Comparison of ENCODE assay signal across 13 cellular contexts in genomic region chr12:96240251-96240650, GRCh38. TPM values are rescaled to one million over a fixed set of nuclear protein-coding genes. Genes with fewer than 3 reads are reported as not detected.
DNase-seq lines count a peak whose midpoint lies in the region; ATAC-seq and TF ChIP-seq lines count a peak whose summit lies in the region.
"Had no signal": no experiment of that assay in that cellular context is flagged by ENCODE, and none has a peak within 500 bp of the region (broad histone marks: within the 10 kb centered on the region; RNA-seq: fewer than 3 reads in every experiment).

No MANE protein-coding gene starts in this region.

- no peak overlapping the region for H2AFZ ChIP-seq in smooth muscle cell (ENCODE audit: low read depth)

- H3K27ac Mint-ChIP-seq in T-cell = peak overlapping the region; percentile 72 to 80
- peak overlapping the region; percentile 99 to 100 (median 99) for H3K27ac Mint-ChIP-seq in immature natural killer cell
- H3K27ac Mint-ChIP-seq in T-helper 2 cell treated with Interferon-gamma antibody and Interleukin-4, amounts not matched to agents 5 μg/mL and 100 μg/mL, for 36 hours = no peak overlapping the region
- H3K27ac Mint-ChIP-seq: activated CD8-positive, alpha-beta T cell treated with anti-CD3 and anti-CD28 coated beads for 36 hours had no signal

- no peak overlapping the region for H3K9ac ChIP-seq in smooth muscle cell (ENCODE audit: low read depth)

- H3K4me1 Mint-ChIP-seq in T-cell = peaks cover 76 to 87% (median 81%) of the 10 kb centered on the region in 3 donors
- peaks cover 88 to 95% of the 10 kb centered on the region in 2 donors for H3K4me1 Mint-ChIP-seq in immature natural killer cell
- H3K4me1 Mint-ChIP-seq in T-helper 2 cell treated with Interferon-gamma antibody and Interleukin-4, amounts not matched to agents 5 μg/mL and 100 μg/mL, for 36 hours (ENCODE audit: low read depth) = peaks cover 40% of the 10 kb centered on the region

- intact Hi-C loops in dorsolateral prefrontal cortex (cut with DNase I) = no loop called here

- DNase-seq in NCI-H2171 treated with DMSO at 0.1 percent for 48 hours (lab: John Stamatoyannopoulos, UW) (peak; percentile 58), NCI-H2171 (lab: John Stamatoyannopoulos, UW) (no peak), T-cell (no peak), immature natural killer cell (no peak), smooth muscle cell (lab: John Stamatoyannopoulos, UW; ENCODE audit: unreplicated experiment) (no peak), dorsolateral prefrontal cortex (no peak)
- no peak for DNase-seq in activated CD8-positive, alpha-beta memory T cell treated with anti-CD3 and anti-CD28 coated beads, Interleukin-2, amount 50 U/mL, for 48 hours
- no peak for DNase-seq in T-helper 2 cell treated with Interferon-gamma antibody and Interleukin-4, amounts not matched to agents 5 μg/mL and 100 μg/mL, for 36 hours (ENCODE audit: low spot score)
- DNase-seq: activated CD8-positive, alpha-beta T cell treated with anti-CD3 and anti-CD28 coated beads for 36 hours; cerebellar nuclear complex; right lobe of liver; testis had no signal

- H3K4me3 ChIP-seq in smooth muscle cell (no peak overlapping the region), dorsolateral prefrontal cortex (no peak overlapping the region)
- H3K4me3 ChIP-seq: right lobe of liver, testis had no signal

- H3F3A ChIP-seq in smooth muscle cell (ENCODE audit: low read depth) = peaks cover 18% of the 10 kb centered on the region

- no peaks in the 10 kb centered on the region for H3K9me3 ChIP-seq in smooth muscle cell (replicated peaks; ENCODE audit: low read depth)
- H3K9me3 ChIP-seq: right lobe of liver, testis had no signal

- H3K27ac ChIP-seq in smooth muscle cell (ENCODE audit: low read depth) (peak overlapping the region; percentile 46), dorsolateral prefrontal cortex (peak overlapping the region in 10 of 59 donors; percentile 6 to 62 (median 16))
- H3K27ac ChIP-seq: right lobe of liver, testis had no signal

- H3K4me1 ChIP-seq in smooth muscle cell (ENCODE audit: low read depth) = peaks cover 11% of the 10 kb centered on the region

- TF ChIP-seq CTCF in smooth muscle cell (IDR thresholded peaks at IDR 0.05; ENCODE audit: borderline replicate concordance, insufficient read depth, poor library complexity, severe bottlenecking) (no peak), dorsolateral prefrontal cortex (IDR thresholded peaks at IDR 0.05 in 54 of 56, conservative IDR thresholded peaks at IDR 0.05 in 2 of 56; ENCODE audit: low read depth in 1 of 56, partially characterized antibody in 56 of 56) (no peak)

- peaks cover 100% of the 10 kb centered on the region for H4K20me1 ChIP-seq in smooth muscle cell (ENCODE audit: low read depth)

- H3K27me3 ChIP-seq in smooth muscle cell (ENCODE audit: low read depth) (no peaks in the 10 kb centered on the region), dorsolateral prefrontal cortex (no peaks in the 10 kb centered on the region)
- H3K27me3 ChIP-seq: right lobe of liver, testis had no signal

- ATAC-seq in T-cell (replicated peaks in 1 of 4) = no peak
- ATAC-seq: activated CD8-positive, alpha-beta T cell treated with anti-CD3 and anti-CD28 coated beads for 36 hours; esophagus mucosa; right lobe of liver had no signal

- CTCF ChIA-PET in T-cell (lab: Charles Lee) = interaction anchor here (0.6 to 1.2 kb wide), 2 partner anchors 25 to 203 kb away, joined by 3 read pairs; no protein-coding TSS in a partner anchor

- peak overlapping the region; percentile 62 for H3K4me2 ChIP-seq in smooth muscle cell

- H3K4me3 Mint-ChIP-seq in T-cell = peak overlapping the region in 1 of 3 donors; percentile 35
- H3K4me3 Mint-ChIP-seq in immature natural killer cell = peak overlapping the region; percentile 86 to 96 (median 90)
- no peak overlapping the region for H3K4me3 Mint-ChIP-seq in T-helper 2 cell treated with Interferon-gamma antibody and Interleukin-4, amounts not matched to agents 5 μg/mL and 100 μg/mL, for 36 hours
- H3K4me3 Mint-ChIP-seq: activated CD8-positive, alpha-beta T cell treated with anti-CD3 and anti-CD28 coated beads for 36 hours had no signal

- H3K36me3 ChIP-seq in smooth muscle cell (ENCODE audit: low read depth) = no peaks in the 10 kb centered on the region
- H3K36me3 ChIP-seq: right lobe of liver had no signal

- H3K27me3 Mint-ChIP-seq in T-cell = no peaks in the 10 kb centered on the region
- H3K27me3 Mint-ChIP-seq in immature natural killer cell (ENCODE audit: low read depth in 3 of 3) = peaks cover 14 to 32% (median 26%) of the 10 kb centered on the region in 3 donors
- H3K27me3 Mint-ChIP-seq in T-helper 2 cell treated with Interferon-gamma antibody and Interleukin-4, amounts not matched to agents 5 μg/mL and 100 μg/mL, for 36 hours (ENCODE audit: low read depth) = no peaks in the 10 kb centered on the region
- H3K27me3 Mint-ChIP-seq: activated CD8-positive, alpha-beta T cell treated with anti-CD3 and anti-CD28 coated beads for 36 hours had no signal

- H3K36me3 Mint-ChIP-seq in T-cell = peaks cover 34% of the 10 kb centered on the region
- peaks cover 0 to 8% (median 3%) of the 10 kb centered on the region in 3 donors for H3K36me3 Mint-ChIP-seq in immature natural killer cell
- peaks cover 23% of the 10 kb centered on the region for H3K36me3 Mint-ChIP-seq in T-helper 2 cell treated with Interferon-gamma antibody and Interleukin-4, amounts not matched to agents 5 μg/mL and 100 μg/mL, for 36 hours (ENCODE audit: low read depth)

- H3K9me3 Mint-ChIP-seq in T-cell = no peaks in the 10 kb centered on the region
- H3K9me3 Mint-ChIP-seq in immature natural killer cell = no peaks in the 10 kb centered on the region
- no peaks in the 10 kb centered on the region for H3K9me3 Mint-ChIP-seq in T-helper 2 cell treated with Interferon-gamma antibody and Interleukin-4, amounts not matched to agents 5 μg/mL and 100 μg/mL, for 36 hours
- H3K9me3 Mint-ChIP-seq: activated CD8-positive, alpha-beta T cell treated with anti-CD3 and anti-CD28 coated beads for 36 hours had no signal

- 46% methylated on average over 3 of the region's 3 CpGs for WGBS in smooth muscle cell (ENCODE audit: low lambda C conversion rate)

- POLR2A ChIA-PET in T-cell (lab: Charles Lee) = interaction anchor here in 1 of 2 donors (3.2 kb wide), 1 partner anchor 159 kb away, joined by 22 read pairs; the partner anchor contains the start of gene CDK17

- peaks cover 53% of the 10 kb centered on the region for H3K79me2 ChIP-seq in smooth muscle cell (ENCODE audit: low read depth)

RNA-seq across cellular contexts. Expression of gene ELK3, which starts 46.1 kb away (rescaled TPM):
- total RNA-seq in T-cell = 10 to 100 TPM; 33.8 to 62.7 (median 55.5) TPM
- 10 to 100 TPM in 1 of 3 donors, 1 to 10 TPM in 2; 4.7 to 21.7 (median 6.9) TPM for polyA plus RNA-seq in immature natural killer cell
- total RNA-seq in smooth muscle cell = 44.3 and 45.6 TPM in 2 replicates
- polyA plus RNA-seq in smooth muscle cell = 36.8 and 43.1 TPM in 2 replicates
- 10 to 100 TPM in 6 of 120 experiments, 1 to 10 TPM in 114; 1.8 to 15.7 (median 5.8) TPM for total RNA-seq in dorsolateral prefrontal cortex
